ENCODE assay signal across 1 cellular context in the genomic region with DNA sequence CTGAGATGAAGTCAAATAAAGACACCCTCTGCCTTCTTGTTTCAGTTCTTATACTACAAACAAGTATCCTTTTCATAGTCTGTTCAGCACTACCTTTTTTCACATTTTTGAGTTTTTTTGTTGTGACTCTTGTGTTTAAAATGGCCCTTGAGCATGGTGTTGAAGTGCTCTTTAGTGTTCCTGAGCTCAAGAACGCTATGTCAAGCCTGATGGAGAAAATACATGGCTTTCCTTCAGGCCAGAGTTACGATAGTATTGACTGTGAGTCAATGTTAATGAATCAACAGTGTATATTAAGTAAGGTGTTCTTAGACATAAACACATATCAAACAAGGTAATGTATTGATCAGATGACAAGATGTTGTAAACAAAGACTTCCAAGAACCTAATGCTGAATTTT.
TF ChIP-seq lines count a peak whose summit lies in the region.

No MANE protein-coding gene starts in this region.

TF ChIP-seq in GM12878, 131 proteins besides CTCF, POLR2A, EP300 and RAD21 (continued from another document):
- TF ChIP-seq, protein P1, sequence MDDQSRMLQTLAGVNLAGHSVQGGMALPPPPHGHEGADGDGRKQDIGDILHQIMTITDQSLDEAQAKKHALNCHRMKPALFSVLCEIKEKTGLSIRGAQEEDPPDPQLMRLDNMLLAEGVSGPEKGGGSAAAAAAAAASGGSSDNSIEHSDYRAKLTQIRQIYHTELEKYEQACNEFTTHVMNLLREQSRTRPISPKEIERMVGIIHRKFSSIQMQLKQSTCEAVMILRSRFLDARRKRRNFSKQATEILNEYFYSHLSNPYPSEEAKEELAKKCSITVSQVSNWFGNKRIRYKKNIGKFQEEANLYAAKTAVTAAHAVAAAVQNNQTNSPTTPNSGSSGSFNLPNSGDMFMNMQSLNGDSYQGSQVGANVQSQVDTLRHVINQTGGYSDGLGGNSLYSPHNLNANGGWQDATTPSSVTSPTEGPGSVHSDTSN (IDR thresholded peaks at IDR 0.05; ENCODE audit: insufficient replicate concordance, low read depth, low read length), result no peak
- TF ChIP-seq, protein P2, sequence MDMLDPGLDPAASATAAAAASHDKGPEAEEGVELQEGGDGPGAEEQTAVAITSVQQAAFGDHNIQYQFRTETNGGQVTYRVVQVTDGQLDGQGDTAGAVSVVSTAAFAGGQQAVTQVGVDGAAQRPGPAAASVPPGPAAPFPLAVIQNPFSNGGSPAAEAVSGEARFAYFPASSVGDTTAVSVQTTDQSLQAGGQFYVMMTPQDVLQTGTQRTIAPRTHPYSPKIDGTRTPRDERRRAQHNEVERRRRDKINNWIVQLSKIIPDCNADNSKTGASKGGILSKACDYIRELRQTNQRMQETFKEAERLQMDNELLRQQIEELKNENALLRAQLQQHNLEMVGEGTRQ (IDR thresholded peaks at IDR 0.05; ENCODE audit: borderline replicate concordance, low read depth, low read length), result no peak
- TF ChIP-seq, protein P3, sequence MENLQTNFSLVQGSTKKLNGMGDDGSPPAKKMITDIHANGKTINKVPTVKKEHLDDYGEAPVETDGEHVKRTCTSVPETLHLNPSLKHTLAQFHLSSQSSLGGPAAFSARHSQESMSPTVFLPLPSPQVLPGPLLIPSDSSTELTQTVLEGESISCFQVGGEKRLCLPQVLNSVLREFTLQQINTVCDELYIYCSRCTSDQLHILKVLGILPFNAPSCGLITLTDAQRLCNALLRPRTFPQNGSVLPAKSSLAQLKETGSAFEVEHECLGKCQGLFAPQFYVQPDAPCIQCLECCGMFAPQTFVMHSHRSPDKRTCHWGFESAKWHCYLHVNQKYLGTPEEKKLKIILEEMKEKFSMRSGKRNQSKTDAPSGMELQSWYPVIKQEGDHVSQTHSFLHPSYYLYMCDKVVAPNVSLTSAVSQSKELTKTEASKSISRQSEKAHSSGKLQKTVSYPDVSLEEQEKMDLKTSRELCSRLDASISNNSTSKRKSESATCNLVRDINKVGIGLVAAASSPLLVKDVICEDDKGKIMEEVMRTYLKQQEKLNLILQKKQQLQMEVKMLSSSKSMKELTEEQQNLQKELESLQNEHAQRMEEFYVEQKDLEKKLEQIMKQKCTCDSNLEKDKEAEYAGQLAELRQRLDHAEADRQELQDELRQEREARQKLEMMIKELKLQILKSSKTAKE (IDR thresholded peaks at IDR 0.05; ENCODE audit: low read depth, poor library complexity, severe bottlenecking), result no peak
